ENCODE assay signal across 1 cellular context in the genomic region with DNA sequence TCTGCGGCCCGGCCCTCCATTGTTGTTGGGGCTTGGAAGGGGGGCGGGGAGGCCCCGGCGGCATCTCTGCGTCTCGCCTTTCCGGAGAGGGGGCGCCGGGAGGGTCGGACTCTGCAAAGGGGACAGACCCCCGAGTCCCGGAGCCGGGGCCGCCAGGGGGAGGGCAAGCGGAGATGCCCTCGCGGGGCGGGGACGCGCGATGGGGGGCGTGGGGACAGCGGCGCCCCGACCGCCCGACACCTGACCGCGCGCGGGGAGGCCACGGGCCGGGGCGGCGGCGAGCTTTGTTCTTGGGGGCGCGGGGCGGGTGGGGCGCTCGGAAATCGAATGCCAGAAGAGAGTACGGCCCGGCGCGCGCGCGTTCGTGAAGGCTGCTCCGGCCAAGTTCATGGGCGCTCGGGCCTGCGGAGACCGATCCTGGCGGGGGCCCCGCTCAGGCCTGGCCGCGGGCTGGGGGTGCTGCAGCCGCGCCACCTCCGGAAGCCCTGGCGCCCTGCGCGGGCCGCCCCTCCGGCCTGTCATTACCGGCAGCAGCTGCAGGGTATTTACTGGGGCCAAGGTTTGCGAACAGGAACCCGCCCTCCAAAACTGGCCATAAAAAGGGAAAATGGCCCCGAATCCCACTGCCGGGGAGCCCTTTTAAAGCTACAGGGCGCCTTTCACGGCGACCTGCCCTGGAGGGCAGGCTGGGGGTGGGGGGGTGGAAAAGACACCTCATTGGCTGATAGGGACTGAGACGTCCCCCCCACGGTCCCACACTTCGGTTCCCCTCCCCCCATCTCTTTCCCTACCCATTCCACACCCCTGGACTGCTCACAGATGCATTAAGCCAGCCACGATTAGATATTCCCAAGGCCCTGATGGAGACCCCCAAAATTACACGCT.
TF ChIP-seq lines count a peak whose summit lies in the region.

No MANE protein-coding gene starts in this region.

TF ChIP-seq in SK-N-SH, 30 proteins besides CTCF, POLR2A, EP300 and RAD21 (continued from another document):
- TF ChIP-seq POLR2AphosphoS5 (IDR thresholded peaks at IDR 0.05; ENCODE audit: low read depth, low read length) = peak; percentile 33; the same call in 1 of the 2 replicates
- TF ChIP-seq CHD2 (IDR thresholded peaks at IDR 0.05; ENCODE audit: low read length, partially characterized antibody) = peak; percentile 35
